In genomic region chr12:121980211-121980891, GRCh38 we compare ENCODE assay signal across 13 cellular contexts. TPM values are rescaled to one million over a fixed set of nuclear protein-coding genes. Genes with fewer than 3 reads are reported as not detected.
A peak's percentile ranks its signal among the peaks of the same experiment; 100 is the strongest.
DNase-seq lines count a peak whose midpoint lies in the region; ATAC-seq, FAIRE-seq and TF ChIP-seq lines count a peak whose summit lies in the region.
"Had no signal": no experiment of that assay in that cellular context is flagged by ENCODE, and none has a peak within 500 bp of the region (broad histone marks: within the 10 kb centered on the region; RNA-seq: fewer than 3 reads in every experiment).

No MANE protein-coding gene starts in this region.

- no peak for TF ChIP-seq POLR2A in GM12892 (IDR thresholded peaks at IDR 0.05; ENCODE audit: low read depth, low read length)

- no peaks in the 10 kb centered on the region for H3K36me3 Mint-ChIP-seq in memory B cell

- H3K27ac Mint-ChIP-seq in memory B cell: peak overlapping the region; percentile 91

- H3K4me1 ChIP-seq in HEK293 (ENCODE audit: control insufficient read depth, insufficient read depth, low read length): no peaks in the 10 kb centered on the region

- TF ChIP-seq CTCF in HEK293 (tag by site-specific recombination; IDR thresholded peaks at IDR 0.05): no peak

- H3K27ac ChIP-seq in HEK293 (ENCODE audit: extremely low read depth, low read depth, low read length): no peak overlapping the region

- peak; percentile 72 for ATAC-seq in memory B cell (ENCODE audit: low read depth)
- ATAC-seq in HG02763 (IDR thresholded peaks at IDR 0.05; ENCODE audit: unreplicated experiment): no peak

- H3K27me3 Mint-ChIP-seq in memory B cell: no peaks in the 10 kb centered on the region

- POLR2A ChIA-PET in HEK293 (lab: Yijun Ruan, JAX): interaction anchor here (0.6 kb wide), 1 partner anchor 19 kb away, joined by 4 read pairs; no protein-coding TSS in a partner anchor

- DNase-seq in GM12892 (ENCODE audit: insufficient read length) (peak; percentile 41), RPMI8226 (peak; percentile 22), memory B cell (ENCODE audit: low spot score in 2 of 2) (no peak), RCC 7860 (ENCODE audit: low spot score) (no peak), H7 (no peak), GM19240 (ENCODE audit: insufficient read length, low spot score) (no peak)
- DNase-seq: activated gamma-delta T cell treated with Interleukin-2 at 50 U/mL for 16 hours; DMS153; effector CD8-positive, alpha-beta T cell; NCI-H2171; nucleus accumbens had no signal

- peak overlapping the region; percentile 71 for H3K4me3 Mint-ChIP-seq in memory B cell

- FAIRE-seq in GM12892 (lab: Jason Lieb, UNC) (peak; percentile 60), RCC 7860 (lab: Jason Lieb, UNC) (no peak)

- CTCF ChIA-PET in HEK293 (lab: Yijun Ruan, JAX): no interaction called here

- H3K4me3 ChIP-seq in HEK293 (ENCODE audit: low read depth, low read length): no peak overlapping the region
- no peak overlapping the region for H3K4me3 ChIP-seq in H7 (ENCODE audit: insufficient read depth, low read depth, low read length)

- H3K27me3 ChIP-seq in H7 (ENCODE audit: control insufficient read depth, insufficient read depth, low read length): no peaks in the 10 kb centered on the region

- H3K36me3 ChIP-seq in HEK293 (ENCODE audit: control insufficient read depth in 2 of 2, insufficient read depth in 1 of 2, low read length in 2 of 2) (no peaks in the 10 kb centered on the region), H7 (replicated peaks; ENCODE audit: control insufficient read depth, insufficient read depth, low read length) (no peaks in the 10 kb centered on the region)

- H3K4me1 Mint-ChIP-seq in memory B cell: peaks cover 23% of the 10 kb centered on the region

- H3K9me3 ChIP-seq in HEK293 (ENCODE audit: control insufficient read depth, insufficient read depth, low read depth, low read length): no peaks in the 10 kb centered on the region

- no peaks in the 10 kb centered on the region for H3K9me3 Mint-ChIP-seq in memory B cell

TF ChIP-seq in HEK293, 187 proteins besides CTCF, POLR2A, EP300 and RAD21:
- TF ChIP-seq ZBTB17 (tag by site-specific recombination; IDR thresholded peaks at IDR 0.05) (peak; percentile 58), ZNF112 (tag by site-specific recombination; IDR thresholded peaks at IDR 0.05) (no peak)

RNA-seq across cellular contexts. Expression of gene BCL7A, which starts 41.3 kb away (rescaled TPM):
- 6.7 TPM for polyA plus RNA-seq in GM12892 (2012; ENCODE audit: missing spikeins)
- total RNA-seq in H7 (2014; rRNA removed; shearing (Covaris generic)): 10.6 and 11.2 TPM in 2 replicates

Comparison
In these comparisons a context has a peak if more than half of its experiments do, and no peak if none do; other contexts are left out.
1. DNase-seq: peak in GM12892 (single experiment) and RPMI8226 (single experiment); none in memory B cell (0 of 2), RCC 7860 (single experiment), H7 (single experiment) and GM19240 (single experiment).